ENCODE assay signal across 10 cellular contexts in the genomic region with DNA sequence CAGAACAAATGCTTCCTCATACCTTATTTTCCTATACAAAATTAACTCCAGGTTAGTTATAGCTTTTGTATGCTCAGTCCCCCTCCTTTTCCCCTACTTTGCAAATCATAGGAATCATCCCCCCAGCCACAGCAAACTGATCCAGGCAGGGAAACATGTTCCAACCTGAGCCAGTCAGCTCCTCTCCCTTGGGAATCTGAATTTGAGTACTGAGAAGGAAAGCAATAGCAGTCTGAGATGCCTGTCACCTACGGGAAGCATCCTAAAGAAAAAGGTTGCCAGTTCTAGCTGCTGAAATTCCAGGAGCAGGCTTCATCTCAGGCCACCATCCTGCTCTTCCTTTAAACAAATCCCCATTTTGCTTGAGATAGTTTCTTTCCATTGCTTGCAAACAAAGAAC. TPM values are rescaled to one million over a fixed set of nuclear protein-coding genes. Genes with fewer than 3 reads are reported as not detected.
DNase-seq lines count a peak whose midpoint lies in the region; ATAC-seq and TF ChIP-seq lines count a peak whose summit lies in the region.
"Had no signal": no experiment of that assay in that cellular context is flagged by ENCODE, and none has a peak within 500 bp of the region (broad histone marks: within the 10 kb centered on the region; RNA-seq: fewer than 3 reads in every experiment).

No MANE protein-coding gene starts in this region.

- H3K9me2 ChIP-seq in SK-N-SH, result no peaks in the 10 kb centered on the region

- no peak for TF ChIP-seq EP300 in SK-N-SH (IDR thresholded peaks at IDR 0.05; ENCODE audit: borderline replicate concordance in 1 of 2, low read depth in 1 of 2, low read length in 1 of 2)
- no peak for TF ChIP-seq EP300 in sigmoid colon (IDR thresholded peaks at IDR 0.05)

- 58% methylated on average over 1 of the region's 1 CpG for WGBS in SK-N-SH (ENCODE audit: low lambda C conversion rate)
- 68% methylated on average over 1 of the region's 1 CpG for WGBS in sigmoid colon, 2 donors

- H3K9ac ChIP-seq in SK-N-SH, result peak overlapping the region; percentile 43; the same call in 1 of the 2 replicates

- intact Hi-C loops in sigmoid colon (cut with DNase I) (no loop called here), Right ventricle myocardium superior (cut with DNase I) (loop anchor here (5.0 kb wide), 1 partner anchor 207 kb away; a partner anchor contains a TSS)

- ATAC-seq in Right ventricle myocardium superior (ENCODE audit: poor library complexity) (no peak), GM21786 (IDR thresholded peaks at IDR 0.05; ENCODE audit: unreplicated experiment) (no peak)

- CTCF ChIA-PET in SK-N-SH (lab: Yijun Ruan, JAX), result interaction anchor here (1.2 kb wide), 1 partner anchor 11 kb away, joined by 4 read pairs; no protein-coding TSS in a partner anchor

- POLR2A ChIA-PET in SK-N-SH (lab: Yijun Ruan, JAX), result no interaction called here

- no peak overlapping the region for H2AFZ ChIP-seq in SK-N-SH (ENCODE audit: low read depth)

- DNase-seq in GM03348 (ENCODE audit: low spot score) (peak; percentile 20), SK-N-SH (no peak), fibroblast of peridontal ligament (ENCODE audit: extremely low read depth) (peak; percentile 44), sigmoid colon (no peak), NCI-H1105 treated with DMSO at 0.1 percent for 48 hours (lab: John Stamatoyannopoulos, UW) (no peak), Right ventricle myocardium superior (no peak), SKM-1 treated with dmso at 0.1 percent for 144 hours (lab: John Stamatoyannopoulos, UW; ENCODE audit: unreplicated experiment) (no peak)
- DNase-seq: NCI-H1930; stimulated activated CD8-positive, alpha-beta memory T cell treated with anti-CD3 and anti-CD28 coated beads, Interleukin-4, amount 100 ng/mL, for 48 hours had no signal

- H3K79me2 ChIP-seq in SK-N-SH (ENCODE audit: insufficient read depth), result peaks cover 96% of the 10 kb centered on the region

- peaks cover 37 to 45% of the 10 kb centered on the region in 2 experiments; a peak in 3 of 4 replicates for H3K4me1 ChIP-seq in SK-N-SH (ENCODE audit: control insufficient read depth in 1 of 2, insufficient read depth in 2 of 2, low read depth in 1 of 2, low read length in 1 of 2)
- peaks cover 0 to 65% (median 54%) of the 10 kb centered on the region in 4 donors for H3K4me1 ChIP-seq in sigmoid colon

- TF ChIP-seq CTCF in SK-N-SH (IDR thresholded peaks at IDR 0.05) (no peak), sigmoid colon (IDR thresholded peaks at IDR 0.05) (no peak)

- peak overlapping the region; percentile 58 for H3K4me2 ChIP-seq in SK-N-SH

- H3K27ac ChIP-seq in SK-N-SH (ENCODE audit: low read depth in 2 of 2, low read length in 1 of 2), result peak overlapping the region; percentile 82 to 95
- H3K27ac ChIP-seq in sigmoid colon, result peak overlapping the region; percentile 62 to 99 (median 74)

- TF ChIP-seq RAD21 in SK-N-SH (IDR thresholded peaks at IDR 0.05; ENCODE audit: low read length), result no peak

- peaks cover 24 to 37% of the 10 kb centered on the region in 2 experiments for H3K36me3 ChIP-seq in SK-N-SH (replicated peaks in 1 of 2; ENCODE audit: control insufficient read depth in 1 of 2, insufficient read depth in 2 of 2, low read length in 1 of 2)
- H3K36me3 ChIP-seq in sigmoid colon, result no peaks in the 10 kb centered on the region

- TF ChIP-seq POLR2A in sigmoid colon (IDR thresholded peaks at IDR 0.05), result no peak

- peaks cover 24% of the 10 kb centered on the region for H3F3A ChIP-seq in SK-N-SH (replicated peaks; ENCODE audit: insufficient read depth)

- H3K27me3 ChIP-seq in SK-N-SH (ENCODE audit: insufficient read depth) (no peaks in the 10 kb centered on the region), sigmoid colon (no peaks in the 10 kb centered on the region)

- no peaks in the 10 kb centered on the region for H3K9me3 ChIP-seq in SK-N-SH
- no peaks in the 10 kb centered on the region for H3K9me3 ChIP-seq in sigmoid colon

- no peaks in the 10 kb centered on the region for H4K20me1 ChIP-seq in SK-N-SH (ENCODE audit: insufficient read depth)

- H3K4me3 ChIP-seq in SK-N-SH (ENCODE audit: low read depth in 2 of 2, low read length in 1 of 2) (no peak overlapping the region; a peak in 1 of 4 replicates), sigmoid colon (no peak overlapping the region)

TF ChIP-seq in SK-N-SH, 30 proteins besides CTCF, POLR2A, EP300 and RAD21:
- TF ChIP-seq FOSL2 (IDR thresholded peaks at IDR 0.05; ENCODE audit: borderline replicate concordance, low read depth) (no peak), YY1 (IDR thresholded peaks at IDR 0.05; ENCODE audit: low read depth) (no peak), FOXJ3 (CRISPR knock-in tag; IDR thresholded peaks at IDR 0.05) (no peak), FOXM1 (IDR thresholded peaks at IDR 0.05; ENCODE audit: low read depth) (no peak), ELF1 (IDR thresholded peaks at IDR 0.05) (no peak), TCF12 (IDR thresholded peaks at IDR 0.05) (no peak), TEAD4 (IDR thresholded peaks at IDR 0.05; ENCODE audit: borderline replicate concordance, insufficient read depth) (no peak)
- TF ChIP-seq, protein P1, sequence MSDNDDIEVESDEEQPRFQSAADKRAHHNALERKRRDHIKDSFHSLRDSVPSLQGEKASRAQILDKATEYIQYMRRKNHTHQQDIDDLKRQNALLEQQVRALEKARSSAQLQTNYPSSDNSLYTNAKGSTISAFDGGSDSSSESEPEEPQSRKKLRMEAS (IDR thresholded peaks at IDR 0.05; ENCODE audit: low read depth), result no peak

RNA-seq across cellular contexts. Expression of a gene that starts 6.9 kb away (rescaled TPM):
- 30.7 and 35.7 TPM in 2 replicates for polyA plus RNA-seq in SK-N-SH (2012; rRNA removed)
- polyA plus RNA-seq in SK-N-SH (2012; cell fraction: cytosol; rRNA removed), result 46.1 and 62.1 TPM in 2 replicates
- polyA plus RNA-seq in SK-N-SH (2012; cell fraction: nucleus; rRNA removed), result 14.4 and 21.8 TPM in 2 replicates
- total RNA-seq in sigmoid colon, result 10 to 100 TPM; 23.8 to 42.0 (median 31.7) TPM
- polyA plus RNA-seq in sigmoid colon, result 10 to 100 TPM; 27.3 to 38.4 (median 30.0) TPM
- total RNA-seq in Right ventricle myocardium superior, result 5.0 TPM

RNA-seq across cellular contexts. Expression of a gene that starts 16.2 kb away (rescaled TPM):
- polyA plus RNA-seq in SK-N-SH (2012; rRNA removed), result 0.30 and 0.54 TPM in 2 replicates
- 0.16 and 0.27 TPM in 2 replicates for polyA plus RNA-seq in SK-N-SH (2012; cell fraction: cytosol; rRNA removed)
- polyA plus RNA-seq in SK-N-SH (2012; cell fraction: nucleus; rRNA removed), result 0.95 and 2.5 TPM in 2 replicates
- total RNA-seq in sigmoid colon, result 1 to 10 TPM; 1.1 to 2.0 (median 1.5) TPM
- under 1 TPM in 1 of 3 donors, not detected in 2; 0.31 TPM for polyA plus RNA-seq in sigmoid colon
- 0.65 TPM for total RNA-seq in Right ventricle myocardium superior

Comparison
In these comparisons a context has a peak if more than half of its experiments do, and no peak if none do; other contexts are left out.
1. DNase-seq: peak in GM03348 (single experiment) and fibroblast of peridontal ligament (single experiment); none in SK-N-SH (single experiment), sigmoid colon (single experiment), NCI-H1105 treated with DMSO at 0.1 percent for 48 hours (single experiment), Right ventricle myocardium superior (single experiment) and SKM-1 treated with dmso at 0.1 percent for 144 hours (single experiment).